In the genomic region with DNA sequence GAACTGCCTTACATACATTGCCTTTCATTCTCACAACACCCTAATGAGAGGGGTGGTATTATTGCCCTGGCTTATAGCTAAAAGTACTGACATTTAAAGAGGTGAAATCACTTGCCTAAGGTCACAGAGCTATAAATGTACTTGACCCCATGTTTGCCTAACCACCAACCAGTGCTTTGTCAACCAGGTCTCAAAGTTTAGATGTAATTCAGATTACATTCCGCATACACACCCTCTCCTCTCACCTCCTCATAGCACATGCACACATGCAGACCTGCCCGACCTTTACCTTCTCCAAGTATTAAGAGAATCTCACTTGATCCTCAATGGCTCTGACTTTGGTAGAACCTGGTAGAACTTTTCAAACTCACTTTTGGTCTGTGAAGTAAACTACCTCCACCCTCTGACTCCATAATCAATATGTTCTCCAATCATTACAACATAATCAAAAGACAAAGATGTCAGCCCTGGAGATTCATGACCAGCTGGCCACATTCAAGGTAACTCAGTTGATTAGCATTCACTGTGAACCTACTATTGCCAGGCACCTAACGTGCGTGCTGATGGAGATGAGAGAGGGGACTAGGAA, we compare ENCODE assay signal across 1 cellular context.
TF ChIP-seq lines count a peak whose summit lies in the region.

No MANE protein-coding gene starts in this region.

TF ChIP-seq in liver, 16 proteins besides CTCF, POLR2A, EP300 and RAD21 (continued from another document):
- TF ChIP-seq HNF4G (IDR thresholded peaks at IDR 0.05) (no peak), SP1 (IDR thresholded peaks at IDR 0.05) (peak; percentile 27), FOXA2 (IDR thresholded peaks at IDR 0.05) (peak; percentile 28)
